In genomic region chr2:96733931-96734330, GRCh38 we compare ENCODE assay signal across 20 cellular contexts.
"Had no signal": no experiment of that assay in that cellular context is flagged by ENCODE, and none has a peak within 500 bp of the region (broad histone marks: within the 10 kb centered on the region; RNA-seq: fewer than 3 reads in every experiment).

No MANE protein-coding gene starts in this region.

- ATAC-seq: activated CD8-positive, alpha-beta memory T cell treated with anti-CD3 and anti-CD28 coated beads, Interleukin-2, amount 10 ng/mL, durations not matched to agents 7 days and 5 days; activated naive CD8-positive, alpha-beta T cell treated with anti-CD3 and anti-CD28 coated beads, Interleukin-2, amount 50 U/mL, for 24 hours; activated T-cell treated with anti-CD3 and anti-CD28 coated beads, Interleukin-2, amount 50 U/mL, for 4 hours; K562; PC-3 had no signal

- H3K4me3 ChIP-seq: K562 had no signal

- DNase-seq: activated CD4-positive, alpha-beta T cell treated with anti-CD3 and anti-CD28 coated beads, Interleukin-2, amount 50 U/mL, for 1 hour; activated CD4-positive, CD25-positive, alpha-beta regulatory T cell; activated CD8-positive, alpha-beta memory T cell treated with anti-CD3 and anti-CD28 coated beads, Interleukin-2, amount 10 ng/mL, durations not matched to agents 7 days and 5 days; activated effector memory CD4-positive, alpha-beta T cell treated with anti-CD3 and anti-CD28 coated beads, Interleukin-2, amount 50 U/mL, for 16 hours; activated naive CD4-positive, alpha-beta T cell treated with Interleukin-2 at 50 U/mL for 16 hours; activated naive CD8-positive, alpha-beta T cell treated with anti-CD3 and anti-CD28 coated beads, Interleukin-2, amount 50 U/mL, for 24 hours; activated T-cell treated with anti-CD3 and anti-CD28 coated beads, Interleukin-2, amount 50 U/mL, for 4 hours; amygdala; Karpas-422; MM.1S; NCI-H1436 treated with DMSO at 0.1 percent for 48 hours; NCI-H187; NCI-H2081; NCI-H446; NCI-H524; PC-3; SHP77 treated with DMSO at 0.1 percent for 48 hours; T-helper 9 cell had no signal

- H3K27ac ChIP-seq: VCaP had no signal
